8 cellular contexts compared by ENCODE assay signal in genomic region chr6:133184798-133185380, GRCh38. TPM values are rescaled to one million over a fixed set of nuclear protein-coding genes. Genes with fewer than 3 reads are reported as not detected.
DNase-seq lines count a peak whose midpoint lies in the region; ATAC-seq and TF ChIP-seq lines count a peak whose summit lies in the region.

No MANE protein-coding gene starts in this region.

- H3K27ac ChIP-seq in parathyroid adenoma: no peak overlapping the region

- TF ChIP-seq CTCF in parathyroid adenoma (IDR thresholded peaks at IDR 0.05): peak; percentile 50

- DNase-seq in GM04504 (ENCODE audit: low read depth) (peak; percentile 2), NCI-H1417 treated with DMSO at 0.1 percent for 48 hours (lab: John Stamatoyannopoulos, UW) (peak; percentile 44), dedifferentiated amniotic fluid mesenchymal stem cell (ENCODE audit: extremely low spot score) (peak; percentile 39), occipital lobe (lab: John Stamatoyannopoulos, UW) (no peak)

- H3K79me2 ChIP-seq in parathyroid adenoma: no peaks in the 10 kb centered on the region

- H3K4me3 ChIP-seq in parathyroid adenoma (ENCODE audit: low read depth, low read length): no peak overlapping the region

- H2AFZ ChIP-seq in parathyroid adenoma: no peak overlapping the region

- H3K36me3 ChIP-seq in parathyroid adenoma (ENCODE audit: control insufficient read depth, insufficient read depth, low read length): no peaks in the 10 kb centered on the region

- H3K4me1 ChIP-seq in parathyroid adenoma: no peaks in the 10 kb centered on the region

- no peaks in the 10 kb centered on the region for H3K27me3 ChIP-seq in parathyroid adenoma (ENCODE audit: control insufficient read depth, insufficient read depth, low read length)

- H3K4me2 ChIP-seq in parathyroid adenoma (ENCODE audit: low read length): no peak overlapping the region

- H3K9ac ChIP-seq in parathyroid adenoma: no peak overlapping the region

- ATAC-seq in HG03135 (IDR thresholded peaks at IDR 0.05; ENCODE audit: unreplicated experiment): no peak
- ATAC-seq in HG02870 (IDR thresholded peaks at IDR 0.05; ENCODE audit: unreplicated experiment): no peak
- ATAC-seq in GM18502 (IDR thresholded peaks at IDR 0.05; ENCODE audit: poor library complexity, unreplicated experiment): no peak

- no peaks in the 10 kb centered on the region for H3K9me3 ChIP-seq in parathyroid adenoma (ENCODE audit: control insufficient read depth, low read length)

RNA-seq across cellular contexts. Expression of gene EYA4, which starts 56.3 kb away (rescaled TPM):
- 0.47 TPM for total RNA-seq in occipital lobe
